In the genomic region with DNA sequence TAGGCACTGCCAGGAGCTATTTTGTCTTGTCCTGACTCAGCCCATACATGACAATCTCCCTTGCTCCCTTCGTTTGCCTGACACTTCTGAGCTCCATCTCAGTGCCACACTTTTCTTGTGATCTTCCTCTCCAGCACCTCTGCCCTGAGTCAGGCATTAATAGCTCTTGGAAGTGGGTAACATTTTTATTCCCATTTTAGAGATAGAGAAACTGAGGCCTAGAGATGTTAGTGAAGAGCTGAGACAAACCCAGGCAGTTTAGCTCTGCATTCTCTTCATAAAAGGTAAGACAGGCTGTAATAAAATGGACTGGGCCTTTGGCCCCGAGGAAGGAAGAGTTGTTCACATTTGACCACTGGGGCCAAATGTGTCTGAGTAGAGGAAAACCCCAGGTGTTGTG, we compare ENCODE assay signal across 34 cellular contexts.
"Had no signal": no experiment of that assay in that cellular context is flagged by ENCODE, and none has a peak within 500 bp of the region (broad histone marks: within the 10 kb centered on the region; RNA-seq: fewer than 3 reads in every experiment).

No MANE protein-coding gene starts in this region.

- FAIRE-seq: astrocyte had no signal

- H3K27ac ChIP-seq: adrenal gland, ascending aorta, body of pancreas, brain microvascular endothelial cell, breast epithelium, cardiac muscle cell had no signal

- H3K4me1 ChIP-seq: adrenal gland, ascending aorta, body of pancreas, breast epithelium had no signal

- DNase-seq: activated effector memory CD4-positive, alpha-beta T cell treated with anti-CD3 and anti-CD28 coated beads, Interleukin-2, amount 50 U/mL, for 16 hours; activated effector memory CD4-positive, alpha-beta T cell treated with Interleukin-2 at 50 U/mL for 16 hours; activated gamma-delta T cell; activated gamma-delta T cell treated with Interleukin-2 at 50 U/mL for 16 hours; activated naive CD4-positive, alpha-beta T cell; activated naive CD4-positive, alpha-beta T cell treated with anti-CD3 and anti-CD28 coated beads for 36 hours; activated naive CD4-positive, alpha-beta T cell treated with anti-CD3 and anti-CD28 coated beads, Interleukin-2, amount 10 ng/mL, durations not matched to agents 7 days and 5 days; activated naive CD4-positive, alpha-beta T cell treated with anti-CD3 and anti-CD28 coated beads, Interleukin-2, amount 50 U/mL, for 16 hours; activated naive CD4-positive, alpha-beta T cell treated with Interleukin-2 at 50 U/mL for 16 hours; activated naive CD8-positive, alpha-beta T cell treated with anti-CD3 and anti-CD28 coated beads for 36 hours; activated naive CD8-positive, alpha-beta T cell treated with anti-CD3 and anti-CD28 coated beads, Interleukin-2, amount 10 ng/mL, durations not matched to agents 7 days and 5 days; activated naive CD8-positive, alpha-beta T cell treated with anti-CD3 and anti-CD28 coated beads, Interleukin-2, amount 50 U/mL, for 24 hours; activated T-cell treated with anti-CD3 and anti-CD28 coated beads for 4 hours; activated T-cell treated with anti-CD3 and anti-CD28 coated beads, Interleukin-2, amount 50 U/mL, for 1 hour; activated T-cell treated with anti-CD3 and anti-CD28 coated beads, Interleukin-2, amount 50 U/mL, for 24 hours; activated T-cell treated with anti-CD3 and anti-CD28 coated beads, Interleukin-2, amount 50 U/mL, for 4 hours; activated T-cell treated with anti-CD3 and anti-CD28 coated beads, Interleukin-2, amount 50 U/mL, for 48 hours; activated T-cell treated with anti-CD3 and anti-CD28 coated beads, Interleukin-2, amount 50 U/mL, for 72 hours; adrenal gland; amniotic stem cell; amygdala; anterior cingulate cortex; aorta; body of pancreas; brain microvascular endothelial cell; caudate nucleus; central memory CD4-positive, alpha-beta T cell; cerebellar nuclear complex had no signal

- H3K9me3 ChIP-seq: adrenal gland, ascending aorta, body of pancreas, breast epithelium had no signal

- H3K36me3 ChIP-seq: adrenal gland, ascending aorta, brain microvascular endothelial cell, breast epithelium, cardiac muscle cell had no signal

- ATAC-seq: activated naive CD4-positive, alpha-beta T cell treated with anti-CD3 and anti-CD28 coated beads, Interleukin-2, amount 50 U/mL, for 72 hours; activated naive CD8-positive, alpha-beta T cell treated with anti-CD3 and anti-CD28 coated beads, Interleukin-2, amount 50 U/mL, for 24 hours; activated T-cell treated with anti-CD3 and anti-CD28 coated beads, Interleukin-2, amount 50 U/mL, for 4 hours; activated T-cell treated with anti-CD3 and anti-CD28 coated beads, Interleukin-2, amount 50 U/mL, for 72 hours; activated T-helper 17 cell treated with anti-CD3 and anti-CD28 coated beads, Interleukin-2, amount 50 U/mL, for 72 hours; body of pancreas had no signal

- H3K27me3 ChIP-seq: ascending aorta, body of pancreas, brain microvascular endothelial cell, breast epithelium, cardiac muscle cell had no signal

- H3K4me3 ChIP-seq: adrenal gland, ascending aorta, body of pancreas, breast epithelium, cardiac muscle cell had no signal
